Comparison of ENCODE assay signal across 11 cellular contexts in the genomic region with DNA sequence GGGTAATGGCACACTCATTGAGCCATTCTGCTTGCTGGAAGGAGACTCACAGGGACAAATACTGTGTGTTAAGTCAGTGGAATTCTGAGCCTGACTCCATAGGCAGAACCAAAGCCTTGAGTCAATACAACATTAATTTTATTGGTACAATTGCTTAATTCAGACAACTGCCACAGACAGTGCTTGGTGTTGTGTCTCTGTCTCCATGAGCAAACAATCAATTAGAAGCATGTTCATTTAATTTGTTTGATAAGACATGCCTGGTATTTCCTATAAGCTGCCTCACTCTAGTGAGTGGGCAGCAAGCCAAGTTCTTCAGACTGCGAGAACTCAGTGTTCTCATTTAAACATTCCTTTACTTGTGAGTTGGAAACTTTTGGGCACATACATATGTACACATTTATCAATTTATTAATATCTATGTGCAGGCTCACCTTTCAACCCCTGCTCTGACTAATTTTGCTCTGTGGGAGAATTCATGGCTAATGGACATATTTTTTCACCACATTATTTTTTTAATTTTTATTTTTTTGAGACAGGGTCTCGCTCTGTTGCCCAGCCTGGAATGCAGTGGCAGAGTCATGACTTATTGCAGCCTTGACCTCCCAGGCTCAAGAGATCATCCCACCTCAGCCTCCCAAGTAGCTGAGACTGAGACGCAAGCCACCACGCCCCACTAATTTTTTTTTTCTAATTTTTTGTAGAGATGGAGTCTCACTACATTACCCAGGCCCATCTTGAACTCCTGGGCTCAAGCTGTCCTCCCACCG. TPM values are rescaled to one million over a fixed set of nuclear protein-coding genes. Genes with fewer than 3 reads are reported as not detected.
DNase-seq lines count a peak whose midpoint lies in the region; ATAC-seq and TF ChIP-seq lines count a peak whose summit lies in the region.
"Had no signal": no experiment of that assay in that cellular context is flagged by ENCODE, and none has a peak within 500 bp of the region (broad histone marks: within the 10 kb centered on the region; RNA-seq: fewer than 3 reads in every experiment).

No MANE protein-coding gene starts in this region.

- no peaks in the 10 kb centered on the region for H3K9me3 Mint-ChIP-seq in Calu3 (ENCODE audit: low read depth, unreplicated experiment)

- H3K36me3 Mint-ChIP-seq in Calu3 (ENCODE audit: insufficient read depth, unreplicated experiment): peaks cover 13% of the 10 kb centered on the region

- H3K27me3 ChIP-seq in PC-3 (ENCODE audit: low read length): no peaks in the 10 kb centered on the region

- BruUV-seq in Calu3 (replicated peaks; lab: Mats Ljungman, UMichigan) (no TSS peak), PC-3 (replicated peaks; lab: Mats Ljungman, UMichigan) (no TSS peak)

- H3K9ac ChIP-seq in PC-3 (ENCODE audit: low read length): no peak overlapping the region

- POLR2A ChIA-PET in PC-3 (lab: Charles Lee; ENCODE audit: unreplicated experiment): no interaction called here

- no peaks in the 10 kb centered on the region for H3K9me2 ChIP-seq in PC-3 (replicated peaks; ENCODE audit: low read length)

- peaks cover 10% of the 10 kb centered on the region for H3K4me1 Mint-ChIP-seq in Calu3 (ENCODE audit: low read depth, unreplicated experiment)

- intact Hi-C loops in Calu3 (cut with micrococcal nuclease; ENCODE audit: unreplicated experiment) (no loop called here), PC-3 (cut with micrococcal nuclease) (no loop called here), posterior cingulate gyrus (cut with DNase I) (no loop called here)

- peaks cover 7% of the 10 kb centered on the region for H3K4me1 ChIP-seq in PC-3 (ENCODE audit: insufficient read depth, low read length)

- H3K36me3 ChIP-seq in PC-3 (ENCODE audit: low read depth, low read length): no peaks in the 10 kb centered on the region

- no peak overlapping the region for H3K4me2 ChIP-seq in PC-3 (ENCODE audit: low read length)

- CTCF ChIA-PET in Calu3 (lab: Charles Lee) (no interaction called here), PC-3 (lab: Charles Lee) (no interaction called here)

- no peaks in the 10 kb centered on the region for H3K27me3 Mint-ChIP-seq in Calu3 (ENCODE audit: unreplicated experiment)

- H4K20me1 ChIP-seq in PC-3 (ENCODE audit: low read length): peaks cover 1% of the 10 kb centered on the region

- no peak overlapping the region for H3K27ac Mint-ChIP-seq in Calu3 (ENCODE audit: unreplicated experiment)

- no peak overlapping the region for H3K4me3 Mint-ChIP-seq in Calu3 (ENCODE audit: low read depth, unreplicated experiment)

- H3K4me3 ChIP-seq in PC-3 (ENCODE audit: low read length): no peak overlapping the region

- TF ChIP-seq CTCF in Calu3 (IDR thresholded peaks at IDR 0.05; ENCODE audit: unreplicated experiment): no peak
- TF ChIP-seq CTCF in PC-3 (conservative IDR thresholded peaks at IDR 0.05; ENCODE audit: low read depth, low read length): no peak

- ATAC-seq in PC-3: peak; percentile 32
- no peak for ATAC-seq in GM18909 (IDR thresholded peaks at IDR 0.05; ENCODE audit: poor library complexity, unreplicated experiment)
- no peak for ATAC-seq in activated CD4-positive, CD25-positive, alpha-beta regulatory T cell treated with anti-CD3 and anti-CD28 coated beads, Interleukin-2, amount 50 U/mL, for 24 hours
- ATAC-seq: esophagus mucosa had no signal

- peaks cover 6% of the 10 kb centered on the region for H3K79me2 ChIP-seq in PC-3 (ENCODE audit: low read length)

- no peaks in the 10 kb centered on the region for H3F3A ChIP-seq in PC-3 (ENCODE audit: low read length, unreplicated experiment)

- no peak overlapping the region for H3K27ac ChIP-seq in PC-3 (ENCODE audit: low read length)

- peak; percentile 42 for DNase-seq in Calu3
- peak; percentile 45 for DNase-seq in PC-3
- peak; percentile 71 for DNase-seq in fibroblast of gingiva (ENCODE audit: low read depth)
- DNase-seq in pulmonary artery endothelial cell (ENCODE audit: low read depth, low spot score): peak; percentile 73
- no peak for DNase-seq in C1 segment of cervical spinal cord (lab: John Stamatoyannopoulos, UW)
- no peak for DNase-seq in posterior cingulate gyrus
- DNase-seq: NCI-H524, T1000 had no signal

- no peaks in the 10 kb centered on the region for H3K9me3 ChIP-seq in PC-3 (ENCODE audit: low read length)

- H2AFZ ChIP-seq in PC-3 (ENCODE audit: low read length): 0 out of 2 replicates have a peak overlapping the region, but pooled peaks have one; percentile 1

RNA-seq across cellular contexts. Expression of a gene that starts 4.5 kb away (rescaled TPM):
- 113 and 121 TPM in 2 replicates for total RNA-seq in Calu3 (2022)
- total RNA-seq in PC-3 (2014; rRNA removed): 109 and 121 TPM in 2 replicates
- total RNA-seq in pulmonary artery endothelial cell: 91.4 and 139 TPM in 2 replicates

RNA-seq across cellular contexts. Expression of a gene that starts 25.0 kb away (rescaled TPM):
- 57.9 and 59.0 TPM in 2 replicates for total RNA-seq in Calu3 (2022)
- 36.3 and 45.6 TPM in 2 replicates for total RNA-seq in PC-3 (2014; rRNA removed)
- 105 and 149 TPM in 2 replicates for total RNA-seq in pulmonary artery endothelial cell

Comparison
In these comparisons a context has a peak if more than half of its experiments do, and no peak if none do; other contexts are left out.
1. DNase-seq: peak in Calu3 (single experiment), PC-3 (single experiment), fibroblast of gingiva (single experiment) and pulmonary artery endothelial cell (single experiment); none in C1 segment of cervical spinal cord (0 of 14) and posterior cingulate gyrus (0 of 10).